Comparison of ENCODE assay signal across 8 cellular contexts in genomic region chrX:119693032-119693995, GRCh38. TPM values are rescaled to one million over a fixed set of nuclear protein-coding genes. Genes with fewer than 3 reads are reported as not detected.
A peak's percentile ranks its signal among the peaks of the same experiment; 100 is the strongest.
DNase-seq lines count a peak whose midpoint lies in the region; ATAC-seq and TF ChIP-seq lines count a peak whose summit lies in the region.

Gene SEPTIN6, minus strand, starts transcription at chrX:119693168. Its CDS starts 63 bp downstream, at chrX:119693105.

- H3K36me3 Mint-ChIP-seq in neural crest cell (ENCODE audit: low read depth) = peaks cover 4% of the 10 kb centered on the region

- peaks cover 3% of the 10 kb centered on the region for H3K9me3 Mint-ChIP-seq in neural crest cell

- H3K27ac Mint-ChIP-seq in neural crest cell (ENCODE audit: unreplicated experiment) = peak within 1 kb of the TSS; percentile 94

- H3K27me3 ChIP-seq in HUES48 (ENCODE audit: control insufficient read depth, insufficient read depth, low read length) (peaks cover 17% of the 10 kb centered on the region), subcutaneous abdominal adipose tissue (ENCODE audit: control insufficient read depth in 5 of 5, insufficient read depth in 4 of 5, low read length in 5 of 5) (peaks cover 3 to 14% (median 8%) of the 10 kb centered on the region in 5 donors)

- H3K36me3 ChIP-seq in HUES48 (ENCODE audit: control insufficient read depth, insufficient read depth, low read length) (no peaks in the 10 kb centered on the region), subcutaneous abdominal adipose tissue (ENCODE audit: control insufficient read depth in 5 of 5, insufficient read depth in 5 of 5, low read length in 5 of 5) (no peaks in the 10 kb centered on the region)

- H3K27ac ChIP-seq in HUES48 (ENCODE audit: low read depth, low read length) (peak within 1 kb of the TSS; percentile 68), subcutaneous abdominal adipose tissue (ENCODE audit: low read depth, low read length) (peak within 1 kb of the TSS; percentile 16)

- TF ChIP-seq CTCF in fibroblast of villous mesenchyme (IDR thresholded peaks at IDR 0.05; ENCODE audit: insufficient read depth, low read depth, low read length) (no peak), neural crest cell (conservative IDR thresholded peaks at IDR 0.05) (peak; percentile 30)

- H3K4me3 Mint-ChIP-seq in neural crest cell = peak within 1 kb of the TSS; percentile 93

- ATAC-seq in GM21367 (IDR thresholded peaks at IDR 0.05; ENCODE audit: unreplicated experiment) = peak; percentile 50

- H3K4me1 ChIP-seq in HUES48 (ENCODE audit: control insufficient read depth, insufficient read depth, low read length) = peaks cover 14% of the 10 kb centered on the region
- peaks cover 0 to 21% (median 14%) of the 10 kb centered on the region in 5 donors for H3K4me1 ChIP-seq in subcutaneous abdominal adipose tissue (ENCODE audit: control insufficient read depth in 5 of 5, insufficient read depth in 5 of 5, low read length in 5 of 5)

- H3K4me3 ChIP-seq in HUES48 (ENCODE audit: low read depth, low read length) (peak within 1 kb of the TSS; percentile 65), fibroblast of villous mesenchyme (ENCODE audit: low read depth, low read length) (peak within 1 kb of the TSS; percentile 68), subcutaneous abdominal adipose tissue (ENCODE audit: low read depth in 1 of 5, low read length in 5 of 5) (peak within 1 kb of the TSS; percentile 65 to 81 (median 73))

- H3K9ac ChIP-seq in HUES48 (ENCODE audit: low read depth, low read length) (peak within 1 kb of the TSS; percentile 45), subcutaneous abdominal adipose tissue (ENCODE audit: low read length in 5 of 5) (peak within 1 kb of the TSS in 2 of 5 donors; percentile 51 to 52)

- peak; percentile 89 for DNase-seq in DMS 273 (lab: John Stamatoyannopoulos, UW; ENCODE audit: unreplicated experiment)
- peak; percentile 89 for DNase-seq in RPMI8226
- peak; percentile 62 to 78 for DNase-seq in activated T-helper 1 cell treated with anti-CD3 and anti-CD28 coated beads, Interleukin-2, amount 50 U/mL, for 16 hours (ENCODE audit: low read depth in 1 of 2, low spot score in 1 of 2)
- peak; percentile 73 for DNase-seq in fibroblast of villous mesenchyme (ENCODE audit: low read depth)
- peak; percentile 65 for DNase-seq in neural crest cell (ENCODE audit: low read depth, low spot score)

- peaks cover 14% of the 10 kb centered on the region for H3K4me1 Mint-ChIP-seq in neural crest cell

- no peaks in the 10 kb centered on the region for H3K27me3 Mint-ChIP-seq in neural crest cell (ENCODE audit: low read depth)

- H3K9me3 ChIP-seq in HUES48 (ENCODE audit: control insufficient read depth, insufficient read depth, low read length) (peaks cover 18% of the 10 kb centered on the region), subcutaneous abdominal adipose tissue (ENCODE audit: control insufficient read depth in 5 of 5, low read length in 5 of 5) (no peaks in the 10 kb centered on the region)

RNA-seq across cellular contexts. Expression of gene SEPTIN6, which starts in this region (rescaled TPM):
- total RNA-seq in fibroblast of villous mesenchyme (17.1 and 17.7 TPM in 2 replicates), neural crest cell (39.4 and 44.2 TPM in 2 replicates)

Comparison
In these comparisons a context has a peak if more than half of its experiments do, and no peak if none do; other contexts are left out.
1. Peak in every context shown above with its lines: DNase-seq, ATAC-seq, H3K4me3 ChIP-seq and H3K27ac ChIP-seq.